In genomic region chr4:15684498-15684897, GRCh38 we compare ENCODE assay signal across 1 cellular context.
TF ChIP-seq lines count a peak whose summit lies in the region.

No MANE protein-coding gene starts in this region.

TF ChIP-seq in GM12878, 131 proteins besides CTCF, POLR2A, EP300 and RAD21:
- TF ChIP-seq USF1 (IDR thresholded peaks at IDR 0.05; ENCODE audit: borderline replicate concordance, extremely low read length, insufficient read depth, low read depth, low read length) (no peak), RB1 (IDR thresholded peaks at IDR 0.05; ENCODE audit: borderline replicate concordance) (no peak), BCLAF1 (IDR thresholded peaks at IDR 0.05) (no peak), WRNIP1 (IDR thresholded peaks at IDR 0.05; ENCODE audit: borderline replicate concordance, low read depth, low read length) (no peak), POU2F2 (IDR thresholded peaks at IDR 0.05; ENCODE audit: borderline replicate concordance, low read depth, low read length) (no peak), CEBPB (IDR thresholded peaks at IDR 0.05; ENCODE audit: borderline replicate concordance in 1 of 2, low read depth in 2 of 2, low read length in 2 of 2) (no peak), RBBP5 (conservative IDR thresholded peaks at IDR 0.05) (no peak), CHD4 (IDR thresholded peaks at IDR 0.05) (no peak), ZNF592 (IDR thresholded peaks at IDR 0.05) (no peak), SUZ12 (IDR thresholded peaks at IDR 0.05; ENCODE audit: unreplicated experiment) (no peak), RAD51 (IDR thresholded peaks at IDR 0.05) (no peak), EGR1 (IDR thresholded peaks at IDR 0.05; ENCODE audit: borderline replicate concordance in 1 of 2, low read depth in 2 of 2, low read length in 2 of 2) (no peak), MXI1 (IDR thresholded peaks at IDR 0.05; ENCODE audit: low read depth, low read length) (no peak), IRF4 (IDR thresholded peaks at IDR 0.05; ENCODE audit: low read depth, low read length) (no peak), KDM1A (IDR thresholded peaks at IDR 0.05; ENCODE audit: borderline replicate concordance) (no peak), FOXK2 (IDR thresholded peaks at IDR 0.05) (no peak), CREM (IDR thresholded peaks at IDR 0.05; ENCODE audit: low read depth) (no peak)
- TF ChIP-seq, protein P1, sequence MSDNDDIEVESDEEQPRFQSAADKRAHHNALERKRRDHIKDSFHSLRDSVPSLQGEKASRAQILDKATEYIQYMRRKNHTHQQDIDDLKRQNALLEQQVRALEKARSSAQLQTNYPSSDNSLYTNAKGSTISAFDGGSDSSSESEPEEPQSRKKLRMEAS (IDR thresholded peaks at IDR 0.05; ENCODE audit: low read depth, low read length) = no peak
- TF ChIP-seq, protein P2, sequence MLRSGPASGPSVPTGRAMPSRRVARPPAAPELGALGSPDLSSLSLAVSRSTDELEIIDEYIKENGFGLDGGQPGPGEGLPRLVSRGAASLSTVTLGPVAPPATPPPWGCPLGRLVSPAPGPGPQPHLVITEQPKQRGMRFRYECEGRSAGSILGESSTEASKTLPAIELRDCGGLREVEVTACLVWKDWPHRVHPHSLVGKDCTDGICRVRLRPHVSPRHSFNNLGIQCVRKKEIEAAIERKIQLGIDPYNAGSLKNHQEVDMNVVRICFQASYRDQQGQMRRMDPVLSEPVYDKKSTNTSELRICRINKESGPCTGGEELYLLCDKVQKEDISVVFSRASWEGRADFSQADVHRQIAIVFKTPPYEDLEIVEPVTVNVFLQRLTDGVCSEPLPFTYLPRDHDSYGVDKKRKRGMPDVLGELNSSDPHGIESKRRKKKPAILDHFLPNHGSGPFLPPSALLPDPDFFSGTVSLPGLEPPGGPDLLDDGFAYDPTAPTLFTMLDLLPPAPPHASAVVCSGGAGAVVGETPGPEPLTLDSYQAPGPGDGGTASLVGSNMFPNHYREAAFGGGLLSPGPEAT (IDR thresholded peaks at IDR 0.05; ENCODE audit: low read depth) = no peak
- TF ChIP-seq, protein P3, sequence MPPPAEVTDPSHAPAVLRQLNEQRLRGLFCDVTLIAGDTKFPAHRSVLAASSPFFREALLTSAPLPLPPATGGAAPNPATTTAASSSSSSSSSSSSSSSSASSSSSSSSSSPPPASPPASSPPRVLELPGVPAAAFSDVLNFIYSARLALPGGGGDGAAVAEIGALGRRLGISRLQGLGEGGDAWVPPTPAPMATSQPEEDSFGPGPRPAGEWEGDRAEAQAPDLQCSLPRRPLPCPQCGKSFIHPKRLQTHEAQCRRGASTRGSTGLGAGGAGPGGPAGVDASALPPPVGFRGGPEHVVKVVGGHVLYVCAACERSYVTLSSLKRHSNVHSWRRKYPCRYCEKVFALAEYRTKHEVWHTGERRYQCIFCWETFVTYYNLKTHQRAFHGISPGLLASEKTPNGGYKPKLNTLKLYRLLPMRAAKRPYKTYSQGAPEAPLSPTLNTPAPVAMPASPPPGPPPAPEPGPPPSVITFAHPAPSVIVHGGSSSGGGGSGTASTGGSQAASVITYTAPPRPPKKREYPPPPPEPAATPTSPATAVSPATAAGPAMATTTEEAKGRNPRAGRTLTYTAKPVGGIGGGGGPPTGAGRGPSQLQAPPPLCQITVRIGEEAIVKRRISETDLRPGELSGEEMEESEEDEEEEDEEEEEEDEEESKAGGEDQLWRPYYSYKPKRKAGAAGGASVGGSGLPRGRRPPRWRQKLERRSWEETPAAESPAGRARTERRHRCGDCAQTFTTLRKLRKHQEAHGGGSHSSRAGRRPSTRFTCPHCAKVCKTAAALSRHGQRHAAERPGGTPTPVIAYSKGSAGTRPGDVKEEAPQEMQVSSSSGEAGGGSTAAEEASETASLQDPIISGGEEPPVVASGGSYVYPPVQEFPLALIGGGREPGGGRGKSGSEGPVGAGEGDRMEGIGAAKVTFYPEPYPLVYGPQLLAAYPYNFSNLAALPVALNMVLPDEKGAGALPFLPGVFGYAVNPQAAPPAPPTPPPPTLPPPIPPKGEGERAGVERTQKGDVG (CRISPR knock-in tag; IDR thresholded peaks at IDR 0.05) = no peak
